ENCODE assay signal across 25 cellular contexts in the genomic region with DNA sequence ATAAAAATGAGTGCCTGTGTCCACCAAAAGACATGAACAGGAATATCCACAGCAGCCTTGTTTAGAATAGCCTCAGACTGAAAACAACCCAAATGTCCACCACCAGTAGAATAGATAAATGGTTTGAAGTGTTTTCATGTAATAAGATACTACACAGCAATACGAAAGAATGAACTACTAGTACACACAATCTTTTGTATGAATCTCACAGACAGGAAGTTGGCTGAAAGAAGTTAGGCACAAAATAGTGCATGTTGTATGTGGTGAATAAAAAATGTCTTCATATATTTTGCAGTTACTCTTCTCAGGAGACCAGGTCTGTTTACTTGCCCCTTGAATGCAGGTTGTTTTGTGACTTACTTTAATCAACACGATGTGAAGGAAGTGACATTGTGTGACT.
"Had no signal": no experiment of that assay in that cellular context is flagged by ENCODE, and none has a peak within 500 bp of the region (broad histone marks: within the 10 kb centered on the region; RNA-seq: fewer than 3 reads in every experiment).

No MANE protein-coding gene starts in this region.

- DNase-seq: activated CD4-positive, alpha-beta T cell treated with anti-CD3 and anti-CD28 coated beads for 48 hours; activated CD4-positive, alpha-beta T cell treated with anti-CD3 and anti-CD28 coated beads, Interleukin-2, amount 50 U/mL, for 48 hours; activated CD8-positive, alpha-beta memory T cell treated with anti-CD3 and anti-CD28 coated beads for 24 hours; activated effector memory CD4-positive, alpha-beta T cell treated with anti-CD3 and anti-CD28 coated beads, Interleukin-2, amount 50 U/mL, for 16 hours; activated naive CD4-positive, alpha-beta T cell treated with anti-CD3 and anti-CD28 coated beads for 36 hours; amniotic stem cell; caudate nucleus; cortex of kidney; effector memory CD8-positive, alpha-beta T cell; erythroblast; head of caudate nucleus; hippocampal formation; left cardiac atrium; posterior cingulate gyrus; right cardiac atrium; stimulated activated CD4-positive, alpha-beta T cell treated with anti-CD3 and anti-CD28 coated beads, Interleukin-15, amount 100 ng/mL, for 24 hours; stimulated activated CD4-positive, alpha-beta T cell treated with anti-CD3 and anti-CD28 coated beads, Interleukin-2, amount 100 ng/mL, for 24 hours; stimulated activated naive CD4-positive, alpha-beta T cell treated with Interleukin-2 at 50 U/mL for 16 hours; T-helper 9 cell; trophoblast cell; WERI-Rb-1 had no signal

- ATAC-seq: activated CD4-positive, CD25-positive, alpha-beta regulatory T cell treated with anti-CD3 and anti-CD28 coated beads, Interleukin-2, amount 50 U/mL, for 24 hours; effector memory CD8-positive, alpha-beta T cell; left cardiac atrium; right cardiac atrium had no signal

- H3K27ac Mint-ChIP-seq: activated naive CD4-positive, alpha-beta T cell treated with anti-CD3 and anti-CD28 coated beads for 36 hours; activated T-helper 1 cell treated with anti-CD3 and anti-CD28 coated beads, Interleukin-12 subunit alpha, Interleukin-12 subunit beta, Interleukin-2, Interleukin-4 antibody, amounts not matched to agents 30 ng/mL and 10 ng/mL and 1 ng/mL, durations not matched to agents 14 hours and 24 hours and 36 hours; effector memory CD8-positive, alpha-beta T cell; nephron; T-helper 1 cell treated with Interleukin-12 subunit alpha and Interleukin-12 subunit beta and Interleukin-4 antibody, amounts not matched to agents 30 μg/mL and 1 μg/mL, for 36 hours had no signal

- H3K36me3 ChIP-seq: WERI-Rb-1 had no signal

- H3K27ac ChIP-seq: WERI-Rb-1 had no signal

- H3K4me3 Mint-ChIP-seq: activated naive CD4-positive, alpha-beta T cell treated with anti-CD3 and anti-CD28 coated beads for 36 hours; activated T-helper 1 cell treated with anti-CD3 and anti-CD28 coated beads, Interleukin-12 subunit alpha, Interleukin-12 subunit beta, Interleukin-2, Interleukin-4 antibody, amounts not matched to agents 30 ng/mL and 10 ng/mL and 1 ng/mL, durations not matched to agents 14 hours and 24 hours and 36 hours; effector memory CD8-positive, alpha-beta T cell; nephron; T-helper 1 cell treated with Interleukin-12 subunit alpha and Interleukin-12 subunit beta and Interleukin-4 antibody, amounts not matched to agents 30 μg/mL and 1 μg/mL, for 36 hours had no signal
